Comparison of ENCODE assay signal across 16 cellular contexts in genomic region chr2:118810766-118811165, GRCh38.
DNase-seq lines count a peak whose midpoint lies in the region; ATAC-seq and TF ChIP-seq lines count a peak whose summit lies in the region.
"Had no signal": no experiment of that assay in that cellular context is flagged by ENCODE, and none has a peak within 500 bp of the region (broad histone marks: within the 10 kb centered on the region; RNA-seq: fewer than 3 reads in every experiment).

No MANE protein-coding gene starts in this region.

- H3K27me3 Mint-ChIP-seq in stimulated activated naive CD8-positive, alpha-beta T cell treated with anti-CD3 and anti-CD28 coated beads, Interleukin-15, amount 100 ng/mL, for 72 hours, result peaks cover 92% of the 10 kb centered on the region

- H3K4me1 Mint-ChIP-seq in stimulated activated naive CD8-positive, alpha-beta T cell treated with anti-CD3 and anti-CD28 coated beads, Interleukin-15, amount 100 ng/mL, for 72 hours, result peaks cover 5% of the 10 kb centered on the region

- H3K9me3 Mint-ChIP-seq in stimulated activated naive CD8-positive, alpha-beta T cell treated with anti-CD3 and anti-CD28 coated beads, Interleukin-15, amount 100 ng/mL, for 72 hours, result no peaks in the 10 kb centered on the region
- H3K9me3 Mint-ChIP-seq: CD4-positive, alpha-beta T cell had no signal

- no peak for TF ChIP-seq POLR2A in GM18505 (IDR thresholded peaks at IDR 0.05; ENCODE audit: borderline replicate concordance, extremely low read depth, insufficient read depth, insufficient read length)

- DNase-seq in stimulated activated naive CD8-positive, alpha-beta T cell treated with anti-CD3 and anti-CD28 coated beads, Interleukin-15, amount 100 ng/mL, for 72 hours, result no peak
- no peak for DNase-seq in stimulated activated naive CD8-positive, alpha-beta T cell treated with anti-CD3 and anti-CD28 coated beads, Interleukin-15, Interleukin-2, amounts not matched to agents 100 U/mL and 50 U/mL, for 24 hours
- DNase-seq in NCI-H69 (lab: John Stamatoyannopoulos, UW) (peak; percentile 37), islet precursor cell (peak; percentile 97), kidney glomerular epithelial cell (lab: John Stamatoyannopoulos, UW) (no peak), AML-193 (lab: John Stamatoyannopoulos, UW) (no peak)
- DNase-seq: C1 segment of cervical spinal cord; Caco-2; CD4-positive, alpha-beta T cell; GF-D8; GM23248; HCEC 1CT; Karpas-422; KBM-7 had no signal

- peak; percentile 9 for ATAC-seq in stimulated activated naive CD8-positive, alpha-beta T cell treated with anti-CD3 and anti-CD28 coated beads, Interleukin-15, amount 100 ng/mL, for 72 hours
- ATAC-seq in stimulated activated naive CD8-positive, alpha-beta T cell treated with anti-CD3 and anti-CD28 coated beads, Interleukin-15, Interleukin-2, amounts not matched to agents 100 U/mL and 50 U/mL, for 24 hours, result no peak
- no peak for ATAC-seq in GM18505 (IDR thresholded peaks at IDR 0.05; ENCODE audit: unreplicated experiment)
- ATAC-seq: A549 had no signal

- H3K4me3 Mint-ChIP-seq in stimulated activated naive CD8-positive, alpha-beta T cell treated with anti-CD3 and anti-CD28 coated beads, Interleukin-15, amount 100 ng/mL, for 72 hours, result no peak overlapping the region
- H3K4me3 Mint-ChIP-seq: CD4-positive, alpha-beta T cell had no signal

- H3K27ac Mint-ChIP-seq in stimulated activated naive CD8-positive, alpha-beta T cell treated with anti-CD3 and anti-CD28 coated beads, Interleukin-15, amount 100 ng/mL, for 72 hours, result no peak overlapping the region
- H3K27ac Mint-ChIP-seq: CD4-positive, alpha-beta T cell had no signal

Comparison
In these comparisons a context has a peak if more than half of its experiments do, and no peak if none do; other contexts are left out.
1. DNase-seq: peak in NCI-H69 (single experiment) and islet precursor cell (single experiment); none in stimulated activated naive CD8-positive, alpha-beta T cell treated with anti-CD3 and anti-CD28 coated beads, Interleukin-15, amount 100 ng/mL, for 72 hours (0 of 2), stimulated activated naive CD8-positive, alpha-beta T cell treated with anti-CD3 and anti-CD28 coated beads, Interleukin-15, Interleukin-2, amounts not matched to agents 100 U/mL and 50 U/mL, for 24 hours (single experiment), kidney glomerular epithelial cell (single experiment) and AML-193 (0 of 2).